In genomic region chr4:26171953-26172352, GRCh38 we compare ENCODE assay signal across 18 cellular contexts.
DNase-seq lines count a peak whose midpoint lies in the region; ATAC-seq and TF ChIP-seq lines count a peak whose summit lies in the region.
"Had no signal": no experiment of that assay in that cellular context is flagged by ENCODE, and none has a peak within 500 bp of the region (broad histone marks: within the 10 kb centered on the region; RNA-seq: fewer than 3 reads in every experiment).

No MANE protein-coding gene starts in this region.

- no peaks in the 10 kb centered on the region for H3K9me3 ChIP-seq in fibroblast of lung (ENCODE audit: control insufficient read depth, insufficient read depth, low read depth, low read length)
- H3K9me3 ChIP-seq: heart left ventricle, stomach had no signal

- no peaks in the 10 kb centered on the region for H3K79me2 ChIP-seq in fibroblast of lung (ENCODE audit: control insufficient read depth, insufficient read depth, low read length)
- H3K79me2 ChIP-seq: parathyroid adenoma had no signal

- H3K4me1 Mint-ChIP-seq in neural crest cell, result peaks cover 19% of the 10 kb centered on the region

- H3K9me3 Mint-ChIP-seq in neural crest cell, result no peaks in the 10 kb centered on the region
- H3K9me3 Mint-ChIP-seq: T-helper 2 cell treated with Interferon-gamma antibody and Interleukin-4, amounts not matched to agents 5 μg/mL and 100 μg/mL, for 36 hours had no signal

- no peaks in the 10 kb centered on the region for H3K36me3 ChIP-seq in fibroblast of lung (ENCODE audit: control insufficient read depth, insufficient read depth, low read length)
- H3K36me3 ChIP-seq: heart left ventricle, stomach had no signal

- peak; percentile 50 for DNase-seq in COLO829 (ENCODE audit: low spot score)
- peak; percentile 18 for DNase-seq in NCI-H2171 (lab: John Stamatoyannopoulos, UW)
- DNase-seq in fibroblast of lung (ENCODE audit: low read depth in 2 of 2), result peak; percentile 95 to 99
- DNase-seq in neural crest cell (ENCODE audit: low read depth, low spot score), result no peak
- DNase-seq in NCI-H1436 treated with DMSO at 0.1 percent for 48 hours (lab: John Stamatoyannopoulos, UW), result no peak
- no peak for DNase-seq in NCI-H2227 (lab: John Stamatoyannopoulos, UW; ENCODE audit: unreplicated experiment)
- no peak for DNase-seq in GM19240 (ENCODE audit: insufficient read length, low spot score)
- DNase-seq: activated CD8-positive, alpha-beta T cell treated with anti-CD3 and anti-CD28 coated beads, Interleukin-2, amount 10 ng/mL, durations not matched to agents 7 days and 5 days; GDM1; heart left ventricle; KG1; NCI-H345; stimulated activated CD4-positive, alpha-beta T cell treated with anti-CD3 and anti-CD28 coated beads, Interleukin-4, amount 100 ng/mL, for 24 hours; stomach had no signal

- no peaks in the 10 kb centered on the region for H3K36me3 Mint-ChIP-seq in neural crest cell (ENCODE audit: low read depth)
- H3K36me3 Mint-ChIP-seq: activated naive CD8-positive, alpha-beta T cell had no signal

- H3K4me1 ChIP-seq in fibroblast of lung (ENCODE audit: control insufficient read depth, extremely low read depth, insufficient read depth, low read length), result peaks cover 16% of the 10 kb centered on the region
- H3K4me1 ChIP-seq: parathyroid adenoma had no signal

- H3K27ac ChIP-seq in fibroblast of lung (ENCODE audit: insufficient read depth, low read length), result peak overlapping the region; percentile 81
- H3K27ac ChIP-seq: heart left ventricle, parathyroid adenoma had no signal

- no peak overlapping the region for H3K4me3 Mint-ChIP-seq in neural crest cell
- H3K4me3 Mint-ChIP-seq: activated CD8-positive, alpha-beta T cell treated with anti-CD3 and anti-CD28 coated beads, Interleukin-2, amount 10 ng/mL, durations not matched to agents 7 days and 5 days; activated naive CD8-positive, alpha-beta T cell; T-helper 2 cell treated with Interferon-gamma antibody and Interleukin-4, amounts not matched to agents 5 μg/mL and 100 μg/mL, for 36 hours had no signal

- no peaks in the 10 kb centered on the region for H3K27me3 Mint-ChIP-seq in neural crest cell (ENCODE audit: low read depth)
- H3K27me3 Mint-ChIP-seq: activated naive CD8-positive, alpha-beta T cell had no signal

- H2AFZ ChIP-seq in fibroblast of lung (ENCODE audit: low read length), result no peak overlapping the region
- H2AFZ ChIP-seq: parathyroid adenoma had no signal

- ATAC-seq in HG03565 (IDR thresholded peaks at IDR 0.05; ENCODE audit: unreplicated experiment), result no peak
- ATAC-seq: activated CD8-positive, alpha-beta T cell treated with anti-CD3 and anti-CD28 coated beads, Interleukin-2, amount 10 ng/mL, durations not matched to agents 7 days and 5 days had no signal

- H3K27ac Mint-ChIP-seq in neural crest cell (ENCODE audit: unreplicated experiment), result peak overlapping the region; percentile 62
- H3K27ac Mint-ChIP-seq: activated CD8-positive, alpha-beta T cell treated with anti-CD3 and anti-CD28 coated beads, Interleukin-2, amount 10 ng/mL, durations not matched to agents 7 days and 5 days; activated naive CD8-positive, alpha-beta T cell; T-helper 2 cell treated with Interferon-gamma antibody and Interleukin-4, amounts not matched to agents 5 μg/mL and 100 μg/mL, for 36 hours had no signal

- TF ChIP-seq CTCF in fibroblast of lung (conservative IDR thresholded peaks at IDR 0.05 in 1 of 2, IDR thresholded peaks at IDR 0.05 in 1 of 2; ENCODE audit: low read depth in 1 of 2, low read length in 2 of 2) (no peak), neural crest cell (conservative IDR thresholded peaks at IDR 0.05) (no peak)

- H3K4me3 ChIP-seq in fibroblast of lung (replicated peaks in 1 of 4; ENCODE audit: control extremely low read depth in 1 of 4, insufficient read depth in 1 of 4, low read depth in 3 of 4, low read length in 4 of 4), result no peak overlapping the region
- H3K4me3 ChIP-seq: heart left ventricle, stomach had no signal

- H3K4me2 ChIP-seq in fibroblast of lung (ENCODE audit: extremely low read depth, insufficient read depth, low read length), result peak overlapping the region; percentile 7

- H4K20me1 ChIP-seq in fibroblast of lung (ENCODE audit: control insufficient read depth, extremely low read depth, insufficient read depth, low read length), result no peaks in the 10 kb centered on the region

- H3K27me3 ChIP-seq in fibroblast of lung (ENCODE audit: control insufficient read depth, insufficient read depth, low read length), result no peaks in the 10 kb centered on the region
- H3K27me3 ChIP-seq: stomach had no signal

- H3K9ac ChIP-seq in fibroblast of lung (ENCODE audit: insufficient read depth, low read length), result no peak overlapping the region
- H3K9ac ChIP-seq: parathyroid adenoma had no signal

Comparison
In these comparisons a context has a peak if more than half of its experiments do, and no peak if none do; other contexts are left out.
1. DNase-seq: peak in COLO829 (single experiment), NCI-H2171 (single experiment) and fibroblast of lung (2 of 2); none in neural crest cell (single experiment), NCI-H1436 treated with DMSO at 0.1 percent for 48 hours (single experiment), NCI-H2227 (single experiment) and GM19240 (single experiment).